2 cellular contexts compared by ENCODE assay signal in the genomic region with DNA sequence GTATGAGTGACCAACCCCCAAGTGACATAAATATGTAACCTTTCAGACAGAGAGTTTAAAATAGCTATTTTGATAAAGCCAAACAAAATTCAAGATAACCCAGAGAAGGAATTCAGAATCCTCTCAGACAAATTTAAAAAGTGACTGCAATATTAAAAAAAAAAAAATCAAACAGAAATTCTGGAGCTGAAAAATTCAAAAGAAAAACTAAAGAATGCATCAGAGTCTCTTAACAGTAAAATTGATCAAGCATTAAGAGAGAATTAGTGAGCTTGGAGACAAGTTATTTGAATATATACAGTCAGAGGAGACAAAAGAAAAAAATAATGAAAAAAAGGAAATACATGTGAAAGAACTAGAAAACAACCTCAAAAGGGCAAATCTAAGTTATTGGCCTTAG.
TF ChIP-seq lines count a peak whose summit lies in the region.

No MANE protein-coding gene starts in this region.

TF ChIP-seq in HepG2, 621 proteins besides CTCF, POLR2A, EP300 and RAD21 (continued from another document):
- TF ChIP-seq, protein P1, sequence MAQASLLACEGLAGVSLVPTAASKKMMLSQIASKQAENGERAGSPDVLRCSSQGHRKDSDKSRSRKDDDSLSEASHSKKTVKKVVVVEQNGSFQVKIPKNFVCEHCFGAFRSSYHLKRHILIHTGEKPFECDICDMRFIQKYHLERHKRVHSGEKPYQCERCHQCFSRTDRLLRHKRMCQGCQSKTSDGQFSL (CRISPR knock-in tag; IDR thresholded peaks at IDR 0.05), result no peak

TF ChIP-seq in HEK293, 187 proteins besides CTCF, POLR2A, EP300 and RAD21 (continued from another document):
- no peak for TF ChIP-seq ZNF529 (tag by site-specific recombination; IDR thresholded peaks at IDR 0.05; ENCODE audit: insufficient replicate concordance)
